8 cellular contexts compared by ENCODE assay signal in the genomic region with DNA sequence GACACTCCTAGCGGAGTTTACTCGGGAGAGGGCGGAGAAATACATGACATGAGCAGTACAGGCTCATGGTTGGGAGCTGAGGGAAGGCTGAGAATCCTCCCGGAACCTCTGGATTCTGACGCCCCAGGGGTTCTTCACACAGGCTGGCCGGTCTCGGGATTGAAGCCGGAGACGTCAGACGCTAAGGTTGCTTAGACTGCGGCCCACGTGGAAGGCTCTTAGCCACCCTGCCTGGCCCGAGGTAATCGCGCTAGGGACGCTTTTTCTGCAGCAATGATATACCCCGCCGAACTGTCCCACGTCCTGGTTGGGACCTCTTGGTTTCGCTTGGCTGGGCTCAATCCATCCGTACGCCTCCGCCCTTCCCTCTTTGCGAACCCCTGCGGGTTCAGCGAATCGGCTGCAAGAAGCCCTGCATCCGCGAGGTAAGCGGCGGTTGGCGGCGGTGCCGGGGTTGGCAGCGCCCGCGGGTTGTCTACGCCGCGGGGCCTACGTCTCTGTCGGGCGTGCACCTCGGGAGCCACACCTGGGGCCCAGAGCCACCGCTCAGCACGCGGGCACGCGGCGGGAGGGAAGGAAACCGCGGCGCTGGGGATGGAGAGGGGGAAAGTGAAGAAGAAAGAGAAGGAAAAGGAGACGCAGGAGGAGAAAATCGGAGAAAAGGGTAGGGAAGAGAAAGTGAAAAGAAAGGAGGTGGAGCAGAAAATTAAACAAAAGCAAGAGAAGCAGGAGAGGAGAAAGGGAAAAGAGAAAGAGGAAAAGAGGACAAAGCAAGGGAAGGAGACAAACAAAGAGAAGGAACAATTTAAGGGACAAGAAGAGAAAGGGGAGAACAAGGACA. TPM values are rescaled to one million over a fixed set of nuclear protein-coding genes. Genes with fewer than 3 reads are reported as not detected.
DNase-seq lines count a peak whose midpoint lies in the region; TF ChIP-seq lines count a peak whose summit lies in the region.

A gene with protein sequence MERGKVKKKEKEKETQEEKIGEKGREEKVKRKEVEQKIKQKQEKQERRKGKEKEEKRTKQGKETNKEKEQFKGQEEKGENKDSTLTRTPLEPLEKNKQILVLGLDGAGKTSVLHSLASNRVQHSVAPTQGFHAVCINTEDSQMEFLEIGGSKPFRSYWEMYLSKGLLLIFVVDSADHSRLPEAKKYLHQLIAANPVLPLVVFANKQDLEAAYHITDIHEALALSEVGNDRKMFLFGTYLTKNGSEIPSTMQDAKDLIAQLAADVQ (plus strand): TSS at position 523 of the 841 bp plus-strand sequence. CDS start 72 bp downstream, at position 595.

- H3K27ac ChIP-seq in muscle layer of colon (ENCODE audit: low read depth, low read length), result peak within 1 kb of the TSS; percentile 38

- no peaks in the 10 kb centered on the region for H3K9me3 ChIP-seq in muscle layer of colon (ENCODE audit: low read length)

- TF ChIP-seq CTCF in AG10803 (conservative IDR thresholded peaks at IDR 0.05; ENCODE audit: low read length) (no peak), GM20000 (IDR thresholded peaks at IDR 0.05; ENCODE audit: extremely low read depth, missing control alignments) (no peak), epithelial cell of proximal tubule (conservative IDR thresholded peaks at IDR 0.05; ENCODE audit: low read depth, low read length) (no peak)

- H3K9ac ChIP-seq in muscle layer of colon (ENCODE audit: low read length), result peak within 1 kb of the TSS; percentile 61

- peaks cover 6% of the 10 kb centered on the region for H3K4me1 ChIP-seq in muscle layer of colon (ENCODE audit: insufficient read depth, low read length)

- peak; percentile 40 for DNase-seq in AG10803 (ENCODE audit: low read depth)
- peak; percentile 52 for DNase-seq in GM20000 (ENCODE audit: low spot score)
- peak; percentile 62 to 64 for DNase-seq in NCI-H187 (lab: John Stamatoyannopoulos, UW)
- peak; percentile 51 for DNase-seq in activated T-cell treated with anti-CD3 and anti-CD28 coated beads for 1 hour (ENCODE audit: low read depth)
- no peak for DNase-seq in epithelial cell of proximal tubule (ENCODE audit: low read depth)
- DNase-seq in stimulated activated CD8-positive, alpha-beta memory T cell treated with anti-CD3 and anti-CD28 coated beads, Interleukin-2, amount 100 ng/mL, for 48 hours (ENCODE audit: low read depth in 2 of 2), result peak; percentile 33 to 41
- DNase-seq in H4 (ENCODE audit: low spot score), result no peak

- peaks cover 11% of the 10 kb centered on the region for H3K36me3 ChIP-seq in muscle layer of colon (ENCODE audit: insufficient read depth, low read length)

- peak within 1 kb of the TSS; percentile 66 for H3K4me3 ChIP-seq in AG10803 (ENCODE audit: low read length)
- peak within 1 kb of the TSS; percentile 50 for H3K4me3 ChIP-seq in epithelial cell of proximal tubule (ENCODE audit: low read depth, low read length)
- H3K4me3 ChIP-seq in muscle layer of colon (ENCODE audit: low read depth in 1 of 2, low read length in 2 of 2), result peak within 1 kb of the TSS; percentile 78 to 87

- H3K27me3 ChIP-seq in muscle layer of colon (ENCODE audit: control insufficient read depth in 1 of 2, insufficient read depth in 2 of 2, low read length in 2 of 2), result no peaks in the 10 kb centered on the region

RNA-seq across cellular contexts. Expression of the gene that starts here (rescaled TPM):
- 0.17 and 1.5 TPM in 2 replicates for total RNA-seq in epithelial cell of proximal tubule
- total RNA-seq in H4 (2014; rRNA removed; shearing (Covaris generic)), result not detected in 2 replicates

Comparison
In these comparisons a context has a peak if more than half of its experiments do, and no peak if none do; other contexts are left out.
1. DNase-seq: peak in AG10803 (single experiment), GM20000 (single experiment), NCI-H187 (2 of 2), activated T-cell treated with anti-CD3 and anti-CD28 coated beads for 1 hour (single experiment) and stimulated activated CD8-positive, alpha-beta memory T cell treated with anti-CD3 and anti-CD28 coated beads, Interleukin-2, amount 100 ng/mL, for 48 hours (2 of 2); none in epithelial cell of proximal tubule (single experiment) and H4 (single experiment).
2. Peak in every context shown above with its lines, with median percentiles within 50 percentile points of each other: H3K4me3 ChIP-seq.